Comparison of ENCODE assay signal across 17 cellular contexts in the genomic region with DNA sequence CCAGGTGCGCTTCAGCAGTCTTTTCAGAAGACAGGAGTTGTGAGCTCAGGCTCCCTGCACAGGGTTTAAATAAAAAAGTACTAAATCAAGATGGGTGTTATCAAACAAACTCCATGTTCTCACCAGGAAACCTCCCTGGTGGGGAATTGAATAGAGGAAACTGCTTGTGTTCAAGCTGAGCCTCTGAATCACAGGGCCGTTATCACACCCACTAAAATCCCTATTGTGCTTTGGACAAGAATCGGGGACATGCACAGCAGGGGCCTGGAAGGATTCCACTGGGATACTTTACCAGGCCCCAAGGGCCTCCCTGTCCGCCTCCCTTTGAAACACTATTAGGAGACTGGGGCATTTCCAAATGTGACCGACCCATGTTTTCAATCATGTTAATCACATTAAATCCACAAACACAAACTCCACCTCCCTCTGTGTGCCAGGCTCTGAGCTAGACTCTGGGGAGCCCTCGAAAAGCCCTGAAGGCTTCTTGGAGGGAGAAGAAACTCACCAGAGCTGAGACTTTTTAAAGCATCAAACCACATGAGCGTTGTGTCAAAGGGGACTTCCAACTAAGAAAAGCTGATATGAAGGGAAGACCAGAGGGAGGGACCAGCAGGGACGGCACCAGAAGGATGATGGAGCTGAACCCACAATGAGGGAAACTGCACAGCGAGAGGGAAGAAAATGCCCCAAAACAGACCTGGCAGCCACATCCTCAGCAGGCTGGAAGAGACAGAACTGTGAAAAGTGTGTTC.
"Had no signal": no experiment of that assay in that cellular context is flagged by ENCODE, and none has a peak within 500 bp of the region (broad histone marks: within the 10 kb centered on the region; RNA-seq: fewer than 3 reads in every experiment).

No MANE protein-coding gene starts in this region.

- ATAC-seq: activated CD8-positive, alpha-beta T cell treated with anti-CD3 and anti-CD28 coated beads for 36 hours; activated T-cell treated with anti-CD3 and anti-CD28 coated beads, Interleukin-2, amount 50 U/mL, for 72 hours; heart left ventricle; lower lobe of right lung had no signal

- H3K36me3 Mint-ChIP-seq: activated naive CD8-positive, alpha-beta T cell treated with anti-CD3 and anti-CD28 coated beads for 36 hours; mesothelial cell of epicardium had no signal

- H3K4me3 ChIP-seq: breast epithelium, heart left ventricle, lower lobe of right lung had no signal

- H3K27me3 ChIP-seq: breast epithelium, heart left ventricle, neutrophil had no signal

- H3K36me3 ChIP-seq: breast epithelium, heart left ventricle, lower lobe of right lung, neutrophil had no signal

- H3K9me3 Mint-ChIP-seq: activated B cell treated with CpG ODN at 0.5 μM for 24 hours; activated CD8-positive, alpha-beta T cell treated with anti-CD3 and anti-CD28 coated beads for 36 hours; activated naive CD8-positive, alpha-beta T cell treated with anti-CD3 and anti-CD28 coated beads for 36 hours; activated T-cell treated with anti-CD3 and anti-CD28 coated beads, Interleukin-2, amount 50 U/mL, for 72 hours; dendritic cell treated with granulocyte-macrophage colony-stimulating factor and Interleukin-4, amounts not matched to agents 40 ng/mL and 50 ng/mL, for 4 days; mesothelial cell of epicardium had no signal

- H3K4me1 Mint-ChIP-seq: activated B cell treated with CpG ODN at 0.5 μM for 24 hours; activated naive CD8-positive, alpha-beta T cell treated with anti-CD3 and anti-CD28 coated beads for 36 hours; mesothelial cell of epicardium had no signal

- H3K4me1 ChIP-seq: breast epithelium, lower lobe of right lung had no signal

- H3K27ac Mint-ChIP-seq: activated B cell treated with CpG ODN at 0.5 μM for 24 hours; activated CD8-positive, alpha-beta T cell treated with anti-CD3 and anti-CD28 coated beads for 36 hours; activated naive CD8-positive, alpha-beta T cell treated with anti-CD3 and anti-CD28 coated beads for 36 hours; activated T-cell treated with anti-CD3 and anti-CD28 coated beads, Interleukin-2, amount 50 U/mL, for 72 hours; dendritic cell treated with granulocyte-macrophage colony-stimulating factor and Interleukin-4, amounts not matched to agents 40 ng/mL and 50 ng/mL, for 4 days; mesothelial cell of epicardium had no signal

- H3K27me3 Mint-ChIP-seq: activated CD8-positive, alpha-beta T cell treated with anti-CD3 and anti-CD28 coated beads for 36 hours; dendritic cell treated with granulocyte-macrophage colony-stimulating factor and Interleukin-4, amounts not matched to agents 40 ng/mL and 50 ng/mL, for 4 days had no signal

- H3K9me3 ChIP-seq: breast epithelium, heart left ventricle, lower lobe of right lung, neutrophil had no signal

- FAIRE-seq: frontal cortex had no signal

- H3K27ac ChIP-seq: breast epithelium, lower lobe of right lung, neutrophil had no signal

- DNase-seq: activated B cell treated with CpG ODN at 0.5 μM for 24 hours; activated CD4-positive, alpha-beta T cell treated with anti-CD3 and anti-CD28 coated beads for 48 hours; activated CD8-positive, alpha-beta memory T cell treated with anti-CD3 and anti-CD28 coated beads, Interleukin-2, amount 50 U/mL, for 4 hours; activated CD8-positive, alpha-beta T cell treated with anti-CD3 and anti-CD28 coated beads for 36 hours; activated naive CD8-positive, alpha-beta T cell treated with anti-CD3 and anti-CD28 coated beads for 36 hours; activated T-cell treated with anti-CD3 and anti-CD28 coated beads, Interleukin-2, amount 50 U/mL, for 72 hours; amygdala; cerebellar nuclear complex; effector memory CD4-positive, alpha-beta T cell; heart left ventricle; lower lobe of right lung; stimulated activated CD4-positive, alpha-beta T cell treated with anti-CD3 and anti-CD28 coated beads, Interleukin-1b, Interleukin-23, amount 100 ng/mL, for 48 hours had no signal

- H3K4me3 Mint-ChIP-seq: activated B cell treated with CpG ODN at 0.5 μM for 24 hours; activated CD8-positive, alpha-beta T cell treated with anti-CD3 and anti-CD28 coated beads for 36 hours; activated naive CD8-positive, alpha-beta T cell treated with anti-CD3 and anti-CD28 coated beads for 36 hours; activated T-cell treated with anti-CD3 and anti-CD28 coated beads, Interleukin-2, amount 50 U/mL, for 72 hours; dendritic cell treated with granulocyte-macrophage colony-stimulating factor and Interleukin-4, amounts not matched to agents 40 ng/mL and 50 ng/mL, for 4 days; mesothelial cell of epicardium had no signal
